1 cellular context compared by ENCODE assay signal in the genomic region with DNA sequence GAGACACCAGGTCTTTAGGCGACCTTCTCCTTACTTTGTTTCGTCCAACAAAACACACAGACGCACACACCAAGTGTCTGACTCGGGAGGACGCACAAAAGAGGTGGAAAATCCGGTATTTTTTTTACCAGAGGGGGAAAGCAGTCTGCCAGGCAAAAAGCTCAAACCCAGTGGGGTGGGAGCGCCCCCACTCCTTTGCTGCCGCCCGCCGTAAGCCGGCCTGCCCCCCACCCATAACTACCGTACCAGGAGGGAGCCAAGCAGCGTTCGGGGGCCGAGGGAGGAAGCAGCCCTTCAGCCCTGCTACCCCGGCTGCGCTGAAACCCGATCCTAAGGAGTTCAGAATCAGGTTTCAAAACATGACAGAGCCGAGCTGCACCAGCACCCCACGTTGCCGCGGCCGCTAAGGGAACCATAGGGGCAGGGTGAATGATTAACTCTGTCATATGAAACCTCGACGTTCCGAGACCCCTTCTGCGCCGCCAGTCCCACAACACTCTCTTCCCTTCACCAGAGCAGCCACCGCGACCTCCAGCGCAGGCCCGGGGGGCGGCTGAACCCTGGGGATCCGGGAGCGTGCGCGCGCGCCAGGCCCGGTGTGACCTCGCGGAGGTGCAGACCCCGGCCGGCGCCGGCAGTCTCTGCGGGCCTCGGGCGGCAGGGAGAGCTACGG.
TF ChIP-seq lines count a peak whose summit lies in the region.

No MANE protein-coding gene starts in this region.

TF ChIP-seq in HepG2, 621 proteins besides CTCF, POLR2A, EP300 and RAD21 (continued from another document and continues in another):
- TF ChIP-seq HCFC1 (IDR thresholded peaks at IDR 0.05; ENCODE audit: low read depth, low read length) (no peak), SRF (IDR thresholded peaks at IDR 0.05; ENCODE audit: low read depth, low read length) (no peak), SNAI1 (CRISPR knock-in tag; IDR thresholded peaks at IDR 0.05; ENCODE audit: borderline replicate concordance) (no peak), SMARCE1 (IDR thresholded peaks at IDR 0.05; ENCODE audit: borderline replicate concordance) (no peak), JARID2 (CRISPR knock-in tag; IDR thresholded peaks at IDR 0.05; ENCODE audit: insufficient replicate concordance) (no peak), NR2F2 (IDR thresholded peaks at IDR 0.05; ENCODE audit: borderline replicate concordance, low read depth) (peak; percentile 16; the same call in 1 of the 2 replicates), ZFP90 (CRISPR knock-in tag; IDR thresholded peaks at IDR 0.05; ENCODE audit: borderline replicate concordance) (no peak), ZKSCAN8 (CRISPR knock-in tag; IDR thresholded peaks at IDR 0.05; ENCODE audit: borderline replicate concordance) (no peak), MATR3 (CRISPR knock-in tag; IDR thresholded peaks at IDR 0.05) (no peak), MEF2D (CRISPR knock-in tag; IDR thresholded peaks at IDR 0.05) (no peak), GABPB1 (CRISPR knock-in tag; IDR thresholded peaks at IDR 0.05) (peak; percentile 65; the same call in 1 of the 2 replicates), CENPX (CRISPR knock-in tag; IDR thresholded peaks at IDR 0.05) (no peak), ZNF614 (CRISPR knock-in tag; IDR thresholded peaks at IDR 0.05; ENCODE audit: borderline replicate concordance) (no peak), AHR (CRISPR knock-in tag; IDR thresholded peaks at IDR 0.05) (no peak), ZFP1 (CRISPR knock-in tag; IDR thresholded peaks at IDR 0.05) (no peak), RORA (CRISPR knock-in tag; IDR thresholded peaks at IDR 0.05) (no peak), SIX4 (CRISPR knock-in tag; IDR thresholded peaks at IDR 0.05) (peak; percentile 99), NR1H2 (CRISPR knock-in tag; IDR thresholded peaks at IDR 0.05; ENCODE audit: borderline replicate concordance, low read depth) (no peak), STAG1 (CRISPR knock-in tag; IDR thresholded peaks at IDR 0.05) (peak; percentile 32), MIER3 (CRISPR knock-in tag; IDR thresholded peaks at IDR 0.05; ENCODE audit: borderline replicate concordance) (no peak), ZNF713 (CRISPR knock-in tag; IDR thresholded peaks at IDR 0.05) (no peak), POGZ (CRISPR knock-in tag; IDR thresholded peaks at IDR 0.05) (peak; percentile 47), HOXD1 (CRISPR knock-in tag; IDR thresholded peaks at IDR 0.05) (no peak), ZNF816 (CRISPR knock-in tag; IDR thresholded peaks at IDR 0.05; ENCODE audit: borderline replicate concordance) (0 out of 2 replicates have a peak, but pooled peaks have one; percentile 55), MTF2 (CRISPR knock-in tag; IDR thresholded peaks at IDR 0.05; ENCODE audit: borderline replicate concordance) (0 out of 2 replicates have a peak, but pooled peaks have one; percentile 59)
- TF ChIP-seq, protein P1, sequence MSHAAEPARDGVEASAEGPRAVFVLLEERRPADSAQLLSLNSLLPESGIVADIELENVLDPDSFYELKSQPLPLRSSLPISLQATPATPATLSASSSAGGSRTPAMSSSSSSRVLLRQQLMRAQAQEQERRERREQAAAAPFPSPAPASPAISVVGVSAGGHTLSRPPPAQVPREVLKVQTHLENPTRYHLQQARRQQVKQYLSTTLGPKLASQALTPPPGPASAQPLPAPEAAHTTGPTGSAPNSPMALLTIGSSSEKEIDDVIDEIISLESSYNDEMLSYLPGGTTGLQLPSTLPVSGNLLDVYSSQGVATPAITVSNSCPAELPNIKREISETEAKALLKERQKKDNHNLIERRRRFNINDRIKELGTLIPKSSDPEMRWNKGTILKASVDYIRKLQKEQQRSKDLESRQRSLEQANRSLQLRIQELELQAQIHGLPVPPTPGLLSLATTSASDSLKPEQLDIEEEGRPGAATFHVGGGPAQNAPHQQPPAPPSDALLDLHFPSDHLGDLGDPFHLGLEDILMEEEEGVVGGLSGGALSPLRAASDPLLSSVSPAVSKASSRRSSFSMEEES (CRISPR knock-in tag; IDR thresholded peaks at IDR 0.05): peak; percentile 57; the same call in 1 of the 2 replicates
- TF ChIP-seq, protein P2, sequence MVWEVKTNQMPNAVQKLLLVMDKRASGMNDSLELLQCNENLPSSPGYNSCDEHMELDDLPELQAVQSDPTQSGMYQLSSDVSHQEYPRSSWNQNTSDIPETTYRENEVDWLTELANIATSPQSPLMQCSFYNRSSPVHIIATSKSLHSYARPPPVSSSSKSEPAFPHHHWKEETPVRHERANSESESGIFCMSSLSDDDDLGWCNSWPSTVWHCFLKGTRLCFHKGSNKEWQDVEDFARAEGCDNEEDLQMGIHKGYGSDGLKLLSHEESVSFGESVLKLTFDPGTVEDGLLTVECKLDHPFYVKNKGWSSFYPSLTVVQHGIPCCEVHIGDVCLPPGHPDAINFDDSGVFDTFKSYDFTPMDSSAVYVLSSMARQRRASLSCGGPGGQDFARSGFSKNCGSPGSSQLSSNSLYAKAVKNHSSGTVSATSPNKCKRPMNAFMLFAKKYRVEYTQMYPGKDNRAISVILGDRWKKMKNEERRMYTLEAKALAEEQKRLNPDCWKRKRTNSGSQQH (CRISPR knock-in tag; IDR thresholded peaks at IDR 0.05; ENCODE audit: low read depth): peak; percentile 24; the same call in 1 of the 2 replicates
- TF ChIP-seq, protein P3, sequence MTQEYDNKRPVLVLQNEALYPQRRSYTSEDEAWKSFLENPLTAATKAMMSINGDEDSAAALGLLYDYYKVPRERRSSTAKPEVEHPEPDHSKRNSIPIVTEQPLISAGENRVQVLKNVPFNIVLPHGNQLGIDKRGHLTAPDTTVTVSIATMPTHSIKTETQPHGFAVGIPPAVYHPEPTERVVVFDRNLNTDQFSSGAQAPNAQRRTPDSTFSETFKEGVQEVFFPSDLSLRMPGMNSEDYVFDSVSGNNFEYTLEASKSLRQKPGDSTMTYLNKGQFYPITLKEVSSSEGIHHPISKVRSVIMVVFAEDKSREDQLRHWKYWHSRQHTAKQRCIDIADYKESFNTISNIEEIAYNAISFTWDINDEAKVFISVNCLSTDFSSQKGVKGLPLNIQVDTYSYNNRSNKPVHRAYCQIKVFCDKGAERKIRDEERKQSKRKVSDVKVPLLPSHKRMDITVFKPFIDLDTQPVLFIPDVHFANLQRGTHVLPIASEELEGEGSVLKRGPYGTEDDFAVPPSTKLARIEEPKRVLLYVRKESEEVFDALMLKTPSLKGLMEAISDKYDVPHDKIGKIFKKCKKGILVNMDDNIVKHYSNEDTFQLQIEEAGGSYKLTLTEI (CRISPR knock-in tag; conservative IDR thresholded peaks at IDR 0.05): no peak
- TF ChIP-seq, protein P4, sequence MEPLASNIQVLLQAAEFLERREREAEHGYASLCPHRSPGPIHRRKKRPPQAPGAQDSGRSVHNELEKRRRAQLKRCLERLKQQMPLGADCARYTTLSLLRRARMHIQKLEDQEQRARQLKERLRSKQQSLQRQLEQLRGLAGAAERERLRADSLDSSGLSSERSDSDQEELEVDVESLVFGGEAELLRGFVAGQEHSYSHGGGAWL (CRISPR knock-in tag; IDR thresholded peaks at IDR 0.05): no peak; the same call in 1 of the 2 replicates
- TF ChIP-seq, protein P5, sequence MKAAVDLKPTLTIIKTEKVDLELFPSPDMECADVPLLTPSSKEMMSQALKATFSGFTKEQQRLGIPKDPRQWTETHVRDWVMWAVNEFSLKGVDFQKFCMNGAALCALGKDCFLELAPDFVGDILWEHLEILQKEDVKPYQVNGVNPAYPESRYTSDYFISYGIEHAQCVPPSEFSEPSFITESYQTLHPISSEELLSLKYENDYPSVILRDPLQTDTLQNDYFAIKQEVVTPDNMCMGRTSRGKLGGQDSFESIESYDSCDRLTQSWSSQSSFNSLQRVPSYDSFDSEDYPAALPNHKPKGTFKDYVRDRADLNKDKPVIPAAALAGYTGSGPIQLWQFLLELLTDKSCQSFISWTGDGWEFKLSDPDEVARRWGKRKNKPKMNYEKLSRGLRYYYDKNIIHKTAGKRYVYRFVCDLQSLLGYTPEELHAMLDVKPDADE (CRISPR knock-in tag; IDR thresholded peaks at IDR 0.05): no peak
- TF ChIP-seq, protein P6, sequence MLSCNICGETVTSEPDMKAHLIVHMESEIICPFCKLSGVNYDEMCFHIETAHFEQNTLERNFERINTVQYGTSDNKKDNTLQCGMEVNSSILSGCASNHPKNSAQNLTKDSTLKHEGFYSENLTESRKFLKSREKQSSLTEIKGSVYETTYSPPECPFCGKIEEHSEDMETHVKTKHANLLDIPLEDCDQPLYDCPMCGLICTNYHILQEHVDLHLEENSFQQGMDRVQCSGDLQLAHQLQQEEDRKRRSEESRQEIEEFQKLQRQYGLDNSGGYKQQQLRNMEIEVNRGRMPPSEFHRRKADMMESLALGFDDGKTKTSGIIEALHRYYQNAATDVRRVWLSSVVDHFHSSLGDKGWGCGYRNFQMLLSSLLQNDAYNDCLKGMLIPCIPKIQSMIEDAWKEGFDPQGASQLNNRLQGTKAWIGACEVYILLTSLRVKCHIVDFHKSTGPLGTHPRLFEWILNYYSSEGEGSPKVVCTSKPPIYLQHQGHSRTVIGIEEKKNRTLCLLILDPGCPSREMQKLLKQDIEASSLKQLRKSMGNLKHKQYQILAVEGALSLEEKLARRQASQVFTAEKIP (CRISPR knock-in tag; IDR thresholded peaks at IDR 0.05; ENCODE audit: borderline replicate concordance): no peak
- TF ChIP-seq, protein P7, sequence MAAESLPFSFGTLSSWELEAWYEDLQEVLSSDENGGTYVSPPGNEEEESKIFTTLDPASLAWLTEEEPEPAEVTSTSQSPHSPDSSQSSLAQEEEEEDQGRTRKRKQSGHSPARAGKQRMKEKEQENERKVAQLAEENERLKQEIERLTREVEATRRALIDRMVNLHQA (CRISPR knock-in tag; IDR thresholded peaks at IDR 0.05): no peak
- TF ChIP-seq, protein P8, sequence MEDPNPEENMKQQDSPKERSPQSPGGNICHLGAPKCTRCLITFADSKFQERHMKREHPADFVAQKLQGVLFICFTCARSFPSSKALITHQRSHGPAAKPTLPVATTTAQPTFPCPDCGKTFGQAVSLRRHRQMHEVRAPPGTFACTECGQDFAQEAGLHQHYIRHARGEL (CRISPR knock-in tag; IDR thresholded peaks at IDR 0.05): no peak
- TF ChIP-seq, protein P9, sequence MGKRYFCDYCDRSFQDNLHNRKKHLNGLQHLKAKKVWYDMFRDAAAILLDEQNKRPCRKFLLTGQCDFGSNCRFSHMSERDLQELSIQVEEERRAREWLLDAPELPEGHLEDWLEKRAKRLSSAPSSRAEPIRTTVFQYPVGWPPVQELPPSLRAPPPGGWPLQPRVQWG (CRISPR knock-in tag; IDR thresholded peaks at IDR 0.05; ENCODE audit: borderline replicate concordance, low read depth): no peak
- TF ChIP-seq, protein P10, sequence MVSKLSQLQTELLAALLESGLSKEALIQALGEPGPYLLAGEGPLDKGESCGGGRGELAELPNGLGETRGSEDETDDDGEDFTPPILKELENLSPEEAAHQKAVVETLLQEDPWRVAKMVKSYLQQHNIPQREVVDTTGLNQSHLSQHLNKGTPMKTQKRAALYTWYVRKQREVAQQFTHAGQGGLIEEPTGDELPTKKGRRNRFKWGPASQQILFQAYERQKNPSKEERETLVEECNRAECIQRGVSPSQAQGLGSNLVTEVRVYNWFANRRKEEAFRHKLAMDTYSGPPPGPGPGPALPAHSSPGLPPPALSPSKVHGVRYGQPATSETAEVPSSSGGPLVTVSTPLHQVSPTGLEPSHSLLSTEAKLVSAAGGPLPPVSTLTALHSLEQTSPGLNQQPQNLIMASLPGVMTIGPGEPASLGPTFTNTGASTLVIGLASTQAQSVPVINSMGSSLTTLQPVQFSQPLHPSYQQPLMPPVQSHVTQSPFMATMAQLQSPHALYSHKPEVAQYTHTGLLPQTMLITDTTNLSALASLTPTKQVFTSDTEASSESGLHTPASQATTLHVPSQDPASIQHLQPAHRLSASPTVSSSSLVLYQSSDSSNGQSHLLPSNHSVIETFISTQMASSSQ (IDR thresholded peaks at IDR 0.05; ENCODE audit: low read depth): peak; percentile 96
- TF ChIP-seq, protein P10 (CRISPR knock-in tag; IDR thresholded peaks at IDR 0.05; ENCODE audit: borderline replicate concordance): peak; percentile 99
- TF ChIP-seq, protein P11, sequence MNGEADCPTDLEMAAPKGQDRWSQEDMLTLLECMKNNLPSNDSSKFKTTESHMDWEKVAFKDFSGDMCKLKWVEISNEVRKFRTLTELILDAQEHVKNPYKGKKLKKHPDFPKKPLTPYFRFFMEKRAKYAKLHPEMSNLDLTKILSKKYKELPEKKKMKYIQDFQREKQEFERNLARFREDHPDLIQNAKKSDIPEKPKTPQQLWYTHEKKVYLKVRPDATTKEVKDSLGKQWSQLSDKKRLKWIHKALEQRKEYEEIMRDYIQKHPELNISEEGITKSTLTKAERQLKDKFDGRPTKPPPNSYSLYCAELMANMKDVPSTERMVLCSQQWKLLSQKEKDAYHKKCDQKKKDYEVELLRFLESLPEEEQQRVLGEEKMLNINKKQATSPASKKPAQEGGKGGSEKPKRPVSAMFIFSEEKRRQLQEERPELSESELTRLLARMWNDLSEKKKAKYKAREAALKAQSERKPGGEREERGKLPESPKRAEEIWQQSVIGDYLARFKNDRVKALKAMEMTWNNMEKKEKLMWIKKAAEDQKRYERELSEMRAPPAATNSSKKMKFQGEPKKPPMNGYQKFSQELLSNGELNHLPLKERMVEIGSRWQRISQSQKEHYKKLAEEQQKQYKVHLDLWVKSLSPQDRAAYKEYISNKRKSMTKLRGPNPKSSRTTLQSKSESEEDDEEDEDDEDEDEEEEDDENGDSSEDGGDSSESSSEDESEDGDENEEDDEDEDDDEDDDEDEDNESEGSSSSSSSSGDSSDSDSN (CRISPR knock-in tag; IDR thresholded peaks at IDR 0.05): peak; percentile 63; the same call in 1 of the 2 replicates
- TF ChIP-seq, protein P12, sequence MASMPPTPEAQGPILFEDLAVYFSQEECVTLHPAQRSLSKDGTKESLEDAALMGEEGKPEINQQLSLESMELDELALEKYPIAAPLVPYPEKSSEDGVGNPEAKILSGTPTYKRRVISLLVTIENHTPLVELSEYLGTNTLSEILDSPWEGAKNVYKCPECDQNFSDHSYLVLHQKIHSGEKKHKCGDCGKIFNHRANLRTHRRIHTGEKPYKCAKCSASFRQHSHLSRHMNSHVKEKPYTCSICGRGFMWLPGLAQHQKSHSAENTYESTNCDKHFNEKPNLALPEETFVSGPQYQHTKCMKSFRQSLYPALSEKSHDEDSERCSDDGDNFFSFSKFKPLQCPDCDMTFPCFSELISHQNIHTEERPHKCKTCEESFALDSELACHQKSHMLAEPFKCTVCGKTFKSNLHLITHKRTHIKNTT (CRISPR knock-in tag; IDR thresholded peaks at IDR 0.05): no peak
- TF ChIP-seq, protein P13, sequence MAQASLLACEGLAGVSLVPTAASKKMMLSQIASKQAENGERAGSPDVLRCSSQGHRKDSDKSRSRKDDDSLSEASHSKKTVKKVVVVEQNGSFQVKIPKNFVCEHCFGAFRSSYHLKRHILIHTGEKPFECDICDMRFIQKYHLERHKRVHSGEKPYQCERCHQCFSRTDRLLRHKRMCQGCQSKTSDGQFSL (CRISPR knock-in tag; IDR thresholded peaks at IDR 0.05): no peak
